In genomic region chr21:42414553-42414927, GRCh38 we compare ENCODE assay signal across 18 cellular contexts. TPM values are rescaled to one million over a fixed set of nuclear protein-coding genes. Genes with fewer than 3 reads are reported as not detected.
DNase-seq lines count a peak whose midpoint lies in the region; ATAC-seq lines count a peak whose summit lies in the region.
"Had no signal": no experiment of that assay in that cellular context is flagged by ENCODE, and none has a peak within 500 bp of the region (broad histone marks: within the 10 kb centered on the region; RNA-seq: fewer than 3 reads in every experiment).

No MANE protein-coding gene starts in this region.

- H3K4me1 Mint-ChIP-seq in T-helper 2 cell treated with Interferon-gamma antibody and Interleukin-4, amounts not matched to agents 5 μg/mL and 100 μg/mL, for 36 hours (ENCODE audit: low read depth) = peaks cover 49% of the 10 kb centered on the region
- H3K4me1 Mint-ChIP-seq in CD4-positive, CD25-positive, alpha-beta regulatory T cell = peaks cover 5 to 51% (median 32%) of the 10 kb centered on the region in 4 donors
- H3K4me1 Mint-ChIP-seq in activated CD4-positive, alpha-beta memory T cell treated with anti-CD3 and anti-CD28 coated beads for 36 hours (ENCODE audit: low read depth) = peaks cover 45% of the 10 kb centered on the region
- peaks cover 24% of the 10 kb centered on the region in 2 donors for H3K4me1 Mint-ChIP-seq in immature natural killer cell

- peak overlapping the region; percentile 96 for H3K27ac ChIP-seq in CD4-positive, CD25-positive, alpha-beta regulatory T cell (ENCODE audit: insufficient read depth, low read length, poor library complexity, severe bottlenecking)
- H3K27ac ChIP-seq: C4-2B, neutrophil had no signal

- H3K27ac Mint-ChIP-seq in T-helper 2 cell treated with Interferon-gamma antibody and Interleukin-4, amounts not matched to agents 5 μg/mL and 100 μg/mL, for 36 hours = peak overlapping the region; percentile 91
- H3K27ac Mint-ChIP-seq in CD4-positive, CD25-positive, alpha-beta regulatory T cell = peak overlapping the region; percentile 96 to 99 (median 99)
- H3K27ac Mint-ChIP-seq in activated CD4-positive, alpha-beta memory T cell treated with anti-CD3 and anti-CD28 coated beads for 36 hours = peak overlapping the region; percentile 96
- peak overlapping the region in 5 of 6 donors; percentile 65 to 87 (median 78) for H3K27ac Mint-ChIP-seq in immature natural killer cell

- peak overlapping the region; percentile 73 for H3K4me3 ChIP-seq in CD4-positive, CD25-positive, alpha-beta regulatory T cell (ENCODE audit: low read depth, low read length)

- POLR2A ChIA-PET in activated CD4-positive, alpha-beta memory T cell treated with anti-CD3 and anti-CD28 coated beads for 36 hours (lab: Charles Lee) = interaction anchor here (0.6 to 3.6 kb wide), 4 partner anchors 10 to 40 kb away, joined by 3 to 27 read pairs (median 7); partner anchors contain the start of gene UBASH3A

- peaks cover 64% of the 10 kb centered on the region for H3K36me3 Mint-ChIP-seq in T-helper 2 cell treated with Interferon-gamma antibody and Interleukin-4, amounts not matched to agents 5 μg/mL and 100 μg/mL, for 36 hours (ENCODE audit: low read depth)
- H3K36me3 Mint-ChIP-seq in CD4-positive, CD25-positive, alpha-beta regulatory T cell = peaks cover 44% of the 10 kb centered on the region
- peaks cover 59% of the 10 kb centered on the region for H3K36me3 Mint-ChIP-seq in activated CD4-positive, alpha-beta memory T cell treated with anti-CD3 and anti-CD28 coated beads for 36 hours
- peaks cover 0 to 3% (median 0%) of the 10 kb centered on the region in 3 donors for H3K36me3 Mint-ChIP-seq in immature natural killer cell

- DNase-seq in T-helper 2 cell treated with Interferon-gamma antibody and Interleukin-4, amounts not matched to agents 5 μg/mL and 100 μg/mL, for 36 hours (ENCODE audit: low spot score) = no peak
- DNase-seq in T-helper 2 cell (no peak), immature natural killer cell (no peak), CD1c-positive myeloid dendritic cell (ENCODE audit: extremely low spot score) (no peak), HUDEP-2 (lab: John Stamatoyannopoulos, UW; ENCODE audit: unreplicated experiment in 76 of 76) (no peak)
- DNase-seq in CD4-positive, CD25-positive, alpha-beta regulatory T cell = no peak
- no peak for DNase-seq in activated CD4-positive, alpha-beta memory T cell treated with anti-CD3 and anti-CD28 coated beads for 36 hours
- DNase-seq: DMS79, hippocampal formation, KBM-7, NCI-H2107 had no signal

- intact Hi-C loops in activated CD4-positive, alpha-beta memory T cell treated with anti-CD3 and anti-CD28 coated beads for 36 hours (cut with micrococcal nuclease) = loop anchor here (2.0 kb wide), 1 partner anchor 14 kb away; no protein-coding TSS in a partner anchor

- no peaks in the 10 kb centered on the region for H3K9me3 ChIP-seq in CD4-positive, CD25-positive, alpha-beta regulatory T cell (ENCODE audit: control insufficient read depth in 2 of 2, low read length in 2 of 2)
- H3K9me3 ChIP-seq: neutrophil had no signal

- no peaks in the 10 kb centered on the region for H3K27me3 ChIP-seq in CD4-positive, CD25-positive, alpha-beta regulatory T cell (ENCODE audit: control insufficient read depth, insufficient read depth, low read length)
- H3K27me3 ChIP-seq: neutrophil had no signal

- no peaks in the 10 kb centered on the region for H3K27me3 Mint-ChIP-seq in T-helper 2 cell treated with Interferon-gamma antibody and Interleukin-4, amounts not matched to agents 5 μg/mL and 100 μg/mL, for 36 hours (ENCODE audit: low read depth)
- no peaks in the 10 kb centered on the region for H3K27me3 Mint-ChIP-seq in CD4-positive, CD25-positive, alpha-beta regulatory T cell
- H3K27me3 Mint-ChIP-seq in activated CD4-positive, alpha-beta memory T cell treated with anti-CD3 and anti-CD28 coated beads for 36 hours = no peaks in the 10 kb centered on the region
- peaks cover 13 to 20% (median 16%) of the 10 kb centered on the region in 3 donors for H3K27me3 Mint-ChIP-seq in immature natural killer cell (ENCODE audit: low read depth in 3 of 3)

- peaks cover 7% of the 10 kb centered on the region for H3K9me3 Mint-ChIP-seq in T-helper 2 cell treated with Interferon-gamma antibody and Interleukin-4, amounts not matched to agents 5 μg/mL and 100 μg/mL, for 36 hours
- no peaks in the 10 kb centered on the region for H3K9me3 Mint-ChIP-seq in CD4-positive, CD25-positive, alpha-beta regulatory T cell
- H3K9me3 Mint-ChIP-seq in activated CD4-positive, alpha-beta memory T cell treated with anti-CD3 and anti-CD28 coated beads for 36 hours = no peaks in the 10 kb centered on the region
- H3K9me3 Mint-ChIP-seq in immature natural killer cell = no peaks in the 10 kb centered on the region

- H3K4me1 ChIP-seq in CD4-positive, CD25-positive, alpha-beta regulatory T cell (ENCODE audit: control insufficient read depth, insufficient read depth, low read length, poor library complexity, severe bottlenecking) = peaks cover 66% of the 10 kb centered on the region

- CTCF ChIA-PET in activated CD4-positive, alpha-beta memory T cell treated with anti-CD3 and anti-CD28 coated beads for 36 hours (lab: Charles Lee) = interaction anchor here (1.5 to 3.6 kb wide), 2 partner anchors 33 to 34 kb away, joined by 4 to 19 read pairs; no protein-coding TSS in a partner anchor

- H3K4me3 Mint-ChIP-seq in T-helper 2 cell treated with Interferon-gamma antibody and Interleukin-4, amounts not matched to agents 5 μg/mL and 100 μg/mL, for 36 hours = peak overlapping the region; percentile 76
- peak overlapping the region; percentile 4 to 86 (median 84) for H3K4me3 Mint-ChIP-seq in CD4-positive, CD25-positive, alpha-beta regulatory T cell
- peak overlapping the region; percentile 67 for H3K4me3 Mint-ChIP-seq in activated CD4-positive, alpha-beta memory T cell treated with anti-CD3 and anti-CD28 coated beads for 36 hours
- no peak overlapping the region for H3K4me3 Mint-ChIP-seq in immature natural killer cell

- peaks cover 78% of the 10 kb centered on the region for H3K36me3 ChIP-seq in CD4-positive, CD25-positive, alpha-beta regulatory T cell (ENCODE audit: control insufficient read depth, insufficient read depth, low read length)
- H3K36me3 ChIP-seq: neutrophil had no signal

- ATAC-seq in CD4-positive, CD25-positive, alpha-beta regulatory T cell (ENCODE audit: low read depth in 2 of 2) = no peak
- no peak for ATAC-seq in GM21786 (IDR thresholded peaks at IDR 0.05; ENCODE audit: unreplicated experiment)

RNA-seq across cellular contexts. Expression of gene UBASH3A, which starts 10.8 kb away (rescaled TPM):
- 56.0 TPM for total RNA-seq in CD4-positive, CD25-positive, alpha-beta regulatory T cell
- polyA plus RNA-seq in CD4-positive, CD25-positive, alpha-beta regulatory T cell = 10 to 100 TPM; 36.2 to 52.6 (median 44.4) TPM
- 10 to 100 TPM; 27.2 to 29.4 TPM for total RNA-seq in activated CD4-positive, alpha-beta memory T cell treated with anti-CD3 and anti-CD28 coated beads for 36 hours
- polyA plus RNA-seq in immature natural killer cell = under 1 TPM in 2 of 3 donors, not detected in 1; 0.38 to 0.58 TPM
- total RNA-seq: renal cortical epithelial cell had no signal

RNA-seq across cellular contexts. Expression of gene TMPRSS3, which starts 18.7 kb away (rescaled TPM):
- total RNA-seq in CD4-positive, CD25-positive, alpha-beta regulatory T cell = 4.0 TPM
- 1 to 10 TPM; 1.1 to 2.4 (median 2.2) TPM for polyA plus RNA-seq in CD4-positive, CD25-positive, alpha-beta regulatory T cell
- 10 to 100 TPM; 47.6 to 49.8 TPM for total RNA-seq in activated CD4-positive, alpha-beta memory T cell treated with anti-CD3 and anti-CD28 coated beads for 36 hours
- under 1 TPM in 1 of 3 donors, not detected in 2; 0.30 TPM for polyA plus RNA-seq in immature natural killer cell
- total RNA-seq: PC-3, urinary bladder had no signal
- polyA plus RNA-seq: urinary bladder had no signal

RNA-seq across cellular contexts. Expression of gene TFF1, which starts 48.2 kb away (rescaled TPM):
- total RNA-seq in CD4-positive, CD25-positive, alpha-beta regulatory T cell = not detected
- polyA plus RNA-seq in CD4-positive, CD25-positive, alpha-beta regulatory T cell = not detected
- total RNA-seq in activated CD4-positive, alpha-beta memory T cell treated with anti-CD3 and anti-CD28 coated beads for 36 hours = not detected
- not detected for polyA plus RNA-seq in immature natural killer cell
- total RNA-seq: kidney, renal cortical epithelial cell, urinary bladder had no signal
- polyA plus RNA-seq: urinary bladder had no signal

Comparison
In these comparisons a context has a peak if more than half of its experiments do, and no peak if none do; other contexts are left out.
1. H3K4me3 Mint-ChIP-seq: peak in T-helper 2 cell treated with Interferon-gamma antibody and Interleukin-4, amounts not matched to agents 5 μg/mL and 100 μg/mL, for 36 hours (single experiment), CD4-positive, CD25-positive, alpha-beta regulatory T cell (4 of 4) and activated CD4-positive, alpha-beta memory T cell treated with anti-CD3 and anti-CD28 coated beads for 36 hours (single experiment); none in immature natural killer cell (0 of 5).
2. Peak in every context shown above with its lines, with median percentiles within 50 percentile points of each other: H3K27ac Mint-ChIP-seq.